In the genomic region with DNA sequence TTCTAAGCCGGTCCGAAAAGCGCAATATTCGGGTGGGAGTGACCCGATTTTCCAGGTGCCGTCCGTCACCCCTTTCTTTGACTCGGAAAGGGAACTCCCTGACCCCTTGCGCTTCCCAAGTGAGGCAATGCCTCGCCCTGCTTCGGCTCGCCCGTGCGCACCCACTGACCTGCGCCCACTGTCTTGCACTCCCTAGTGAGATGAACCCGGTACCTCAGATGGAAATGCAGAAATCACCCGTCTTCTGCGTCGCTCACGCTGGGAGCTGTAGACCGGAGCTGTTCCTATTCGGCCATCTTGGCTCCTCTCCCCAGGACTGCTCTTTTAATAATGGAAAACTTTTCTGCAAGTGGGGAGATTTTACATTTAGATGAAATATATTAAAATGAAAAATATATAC, we compare ENCODE assay signal across 1 cellular context.
TF ChIP-seq lines count a peak whose summit lies in the region.

No MANE protein-coding gene starts in this region.

TF ChIP-seq in K562, 482 proteins besides CTCF, POLR2A, EP300 and RAD21 (continued from another document):
- TF ChIP-seq, protein P1, sequence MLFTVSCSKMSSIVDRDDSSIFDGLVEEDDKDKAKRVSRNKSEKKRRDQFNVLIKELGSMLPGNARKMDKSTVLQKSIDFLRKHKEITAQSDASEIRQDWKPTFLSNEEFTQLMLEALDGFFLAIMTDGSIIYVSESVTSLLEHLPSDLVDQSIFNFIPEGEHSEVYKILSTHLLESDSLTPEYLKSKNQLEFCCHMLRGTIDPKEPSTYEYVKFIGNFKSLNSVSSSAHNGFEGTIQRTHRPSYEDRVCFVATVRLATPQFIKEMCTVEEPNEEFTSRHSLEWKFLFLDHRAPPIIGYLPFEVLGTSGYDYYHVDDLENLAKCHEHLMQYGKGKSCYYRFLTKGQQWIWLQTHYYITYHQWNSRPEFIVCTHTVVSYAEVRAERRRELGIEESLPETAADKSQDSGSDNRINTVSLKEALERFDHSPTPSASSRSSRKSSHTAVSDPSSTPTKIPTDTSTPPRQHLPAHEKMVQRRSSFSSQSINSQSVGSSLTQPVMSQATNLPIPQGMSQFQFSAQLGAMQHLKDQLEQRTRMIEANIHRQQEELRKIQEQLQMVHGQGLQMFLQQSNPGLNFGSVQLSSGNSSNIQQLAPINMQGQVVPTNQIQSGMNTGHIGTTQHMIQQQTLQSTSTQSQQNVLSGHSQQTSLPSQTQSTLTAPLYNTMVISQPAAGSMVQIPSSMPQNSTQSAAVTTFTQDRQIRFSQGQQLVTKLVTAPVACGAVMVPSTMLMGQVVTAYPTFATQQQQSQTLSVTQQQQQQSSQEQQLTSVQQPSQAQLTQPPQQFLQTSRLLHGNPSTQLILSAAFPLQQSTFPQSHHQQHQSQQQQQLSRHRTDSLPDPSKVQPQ (CRISPR knock-in tag; IDR thresholded peaks at IDR 0.05; ENCODE audit: borderline replicate concordance) = 0 out of 2 replicates have a peak, but pooled peaks have one; percentile 20
- TF ChIP-seq EHMT2 (IDR thresholded peaks at IDR 0.05) = peak; percentile 86; the same call in 1 of the 2 replicates
- peak; percentile 64; the same call in 1 of the 2 replicates for TF ChIP-seq ZNF311 (CRISPR knock-in tag; IDR thresholded peaks at IDR 0.05)
- TF ChIP-seq, protein P2, sequence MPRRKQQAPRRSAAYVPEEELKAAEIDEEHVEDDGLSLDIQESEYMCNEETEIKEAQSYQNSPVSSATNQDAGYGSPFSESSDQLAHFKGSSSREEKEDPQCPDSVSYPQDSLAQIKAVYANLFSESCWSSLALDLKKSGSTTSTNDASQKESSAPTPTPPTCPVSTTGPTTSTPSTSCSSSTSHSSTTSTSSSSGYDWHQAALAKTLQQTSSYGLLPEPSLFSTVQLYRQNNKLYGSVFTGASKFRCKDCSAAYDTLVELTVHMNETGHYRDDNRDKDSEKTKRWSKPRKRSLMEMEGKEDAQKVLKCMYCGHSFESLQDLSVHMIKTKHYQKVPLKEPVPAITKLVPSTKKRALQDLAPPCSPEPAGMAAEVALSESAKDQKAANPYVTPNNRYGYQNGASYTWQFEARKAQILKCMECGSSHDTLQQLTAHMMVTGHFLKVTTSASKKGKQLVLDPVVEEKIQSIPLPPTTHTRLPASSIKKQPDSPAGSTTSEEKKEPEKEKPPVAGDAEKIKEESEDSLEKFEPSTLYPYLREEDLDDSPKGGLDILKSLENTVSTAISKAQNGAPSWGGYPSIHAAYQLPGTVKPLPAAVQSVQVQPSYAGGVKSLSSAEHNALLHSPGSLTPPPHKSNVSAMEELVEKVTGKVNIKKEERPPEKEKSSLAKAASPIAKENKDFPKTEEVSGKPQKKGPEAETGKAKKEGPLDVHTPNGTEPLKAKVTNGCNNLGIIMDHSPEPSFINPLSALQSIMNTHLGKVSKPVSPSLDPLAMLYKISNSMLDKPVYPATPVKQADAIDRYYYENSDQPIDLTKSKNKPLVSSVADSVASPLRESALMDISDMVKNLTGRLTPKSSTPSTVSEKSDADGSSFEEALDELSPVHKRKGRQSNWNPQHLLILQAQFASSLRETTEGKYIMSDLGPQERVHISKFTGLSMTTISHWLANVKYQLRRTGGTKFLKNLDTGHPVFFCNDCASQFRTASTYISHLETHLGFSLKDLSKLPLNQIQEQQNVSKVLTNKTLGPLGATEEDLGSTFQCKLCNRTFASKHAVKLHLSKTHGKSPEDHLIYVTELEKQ (CRISPR knock-in tag; IDR thresholded peaks at IDR 0.05) = 0 out of 2 replicates have a peak, but pooled peaks have one; percentile 15
- peak; percentile 56 for TF ChIP-seq EP400 (IDR thresholded peaks at IDR 0.05)
- peak; percentile 42; the same call in 1 of the 2 replicates for TF ChIP-seq RBFOX2 (IDR thresholded peaks at IDR 0.05; ENCODE audit: low read depth, low read length)
- peak; percentile 86 for TF ChIP-seq TAF7 (tag; IDR thresholded peaks at IDR 0.05)
- TF ChIP-seq MAZ (CRISPR knock-in tag; conservative IDR thresholded peaks at IDR 0.05 in 1 of 2, IDR thresholded peaks at IDR 0.05 in 1 of 2) = peak in 1 of 2 experiments; percentile 74; a peak in 2 of 4 replicates
- TF ChIP-seq, protein P3, sequence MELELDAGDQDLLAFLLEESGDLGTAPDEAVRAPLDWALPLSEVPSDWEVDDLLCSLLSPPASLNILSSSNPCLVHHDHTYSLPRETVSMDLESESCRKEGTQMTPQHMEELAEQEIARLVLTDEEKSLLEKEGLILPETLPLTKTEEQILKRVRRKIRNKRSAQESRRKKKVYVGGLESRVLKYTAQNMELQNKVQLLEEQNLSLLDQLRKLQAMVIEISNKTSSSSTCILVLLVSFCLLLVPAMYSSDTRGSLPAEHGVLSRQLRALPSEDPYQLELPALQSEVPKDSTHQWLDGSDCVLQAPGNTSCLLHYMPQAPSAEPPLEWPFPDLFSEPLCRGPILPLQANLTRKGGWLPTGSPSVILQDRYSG (tag; conservative IDR thresholded peaks at IDR 0.05; ENCODE audit: low read depth) = 0 out of 2 replicates have a peak, but pooled peaks have one; percentile 39
- peak in 1 of 3 experiments; percentile 54 for TF ChIP-seq YY1 (IDR thresholded peaks at IDR 0.05; ENCODE audit: borderline replicate concordance in 1 of 3, control insufficient read depth in 1 of 3, extremely low read depth in 1 of 3, insufficient read depth in 3 of 3, insufficient read length in 1 of 3, insufficient replicate concordance in 2 of 3, low read depth in 1 of 3, low read length in 2 of 3)
- TF ChIP-seq, protein P4, sequence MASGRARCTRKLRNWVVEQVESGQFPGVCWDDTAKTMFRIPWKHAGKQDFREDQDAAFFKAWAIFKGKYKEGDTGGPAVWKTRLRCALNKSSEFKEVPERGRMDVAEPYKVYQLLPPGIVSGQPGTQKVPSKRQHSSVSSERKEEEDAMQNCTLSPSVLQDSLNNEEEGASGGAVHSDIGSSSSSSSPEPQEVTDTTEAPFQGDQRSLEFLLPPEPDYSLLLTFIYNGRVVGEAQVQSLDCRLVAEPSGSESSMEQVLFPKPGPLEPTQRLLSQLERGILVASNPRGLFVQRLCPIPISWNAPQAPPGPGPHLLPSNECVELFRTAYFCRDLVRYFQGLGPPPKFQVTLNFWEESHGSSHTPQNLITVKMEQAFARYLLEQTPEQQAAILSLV (tag; IDR thresholded peaks at IDR 0.05) = 0 out of 2 replicates have a peak, but pooled peaks have one; percentile 22
- TF ChIP-seq, protein P5, sequence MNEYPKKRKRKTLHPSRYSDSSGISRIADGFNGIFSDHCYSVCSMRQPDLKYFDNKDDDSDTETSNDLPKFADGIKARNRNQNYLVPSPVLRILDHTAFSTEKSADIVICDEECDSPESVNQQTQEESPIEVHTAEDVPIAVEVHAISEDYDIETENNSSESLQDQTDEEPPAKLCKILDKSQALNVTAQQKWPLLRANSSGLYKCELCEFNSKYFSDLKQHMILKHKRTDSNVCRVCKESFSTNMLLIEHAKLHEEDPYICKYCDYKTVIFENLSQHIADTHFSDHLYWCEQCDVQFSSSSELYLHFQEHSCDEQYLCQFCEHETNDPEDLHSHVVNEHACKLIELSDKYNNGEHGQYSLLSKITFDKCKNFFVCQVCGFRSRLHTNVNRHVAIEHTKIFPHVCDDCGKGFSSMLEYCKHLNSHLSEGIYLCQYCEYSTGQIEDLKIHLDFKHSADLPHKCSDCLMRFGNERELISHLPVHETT (CRISPR knock-in tag; conservative IDR thresholded peaks at IDR 0.05 in 1 of 2, IDR thresholded peaks at IDR 0.05 in 1 of 2) = 0 out of 4 replicates have a peak, but pooled peaks of 1 of the 2 experiments have one; percentile 27
- TF ChIP-seq, protein P6, sequence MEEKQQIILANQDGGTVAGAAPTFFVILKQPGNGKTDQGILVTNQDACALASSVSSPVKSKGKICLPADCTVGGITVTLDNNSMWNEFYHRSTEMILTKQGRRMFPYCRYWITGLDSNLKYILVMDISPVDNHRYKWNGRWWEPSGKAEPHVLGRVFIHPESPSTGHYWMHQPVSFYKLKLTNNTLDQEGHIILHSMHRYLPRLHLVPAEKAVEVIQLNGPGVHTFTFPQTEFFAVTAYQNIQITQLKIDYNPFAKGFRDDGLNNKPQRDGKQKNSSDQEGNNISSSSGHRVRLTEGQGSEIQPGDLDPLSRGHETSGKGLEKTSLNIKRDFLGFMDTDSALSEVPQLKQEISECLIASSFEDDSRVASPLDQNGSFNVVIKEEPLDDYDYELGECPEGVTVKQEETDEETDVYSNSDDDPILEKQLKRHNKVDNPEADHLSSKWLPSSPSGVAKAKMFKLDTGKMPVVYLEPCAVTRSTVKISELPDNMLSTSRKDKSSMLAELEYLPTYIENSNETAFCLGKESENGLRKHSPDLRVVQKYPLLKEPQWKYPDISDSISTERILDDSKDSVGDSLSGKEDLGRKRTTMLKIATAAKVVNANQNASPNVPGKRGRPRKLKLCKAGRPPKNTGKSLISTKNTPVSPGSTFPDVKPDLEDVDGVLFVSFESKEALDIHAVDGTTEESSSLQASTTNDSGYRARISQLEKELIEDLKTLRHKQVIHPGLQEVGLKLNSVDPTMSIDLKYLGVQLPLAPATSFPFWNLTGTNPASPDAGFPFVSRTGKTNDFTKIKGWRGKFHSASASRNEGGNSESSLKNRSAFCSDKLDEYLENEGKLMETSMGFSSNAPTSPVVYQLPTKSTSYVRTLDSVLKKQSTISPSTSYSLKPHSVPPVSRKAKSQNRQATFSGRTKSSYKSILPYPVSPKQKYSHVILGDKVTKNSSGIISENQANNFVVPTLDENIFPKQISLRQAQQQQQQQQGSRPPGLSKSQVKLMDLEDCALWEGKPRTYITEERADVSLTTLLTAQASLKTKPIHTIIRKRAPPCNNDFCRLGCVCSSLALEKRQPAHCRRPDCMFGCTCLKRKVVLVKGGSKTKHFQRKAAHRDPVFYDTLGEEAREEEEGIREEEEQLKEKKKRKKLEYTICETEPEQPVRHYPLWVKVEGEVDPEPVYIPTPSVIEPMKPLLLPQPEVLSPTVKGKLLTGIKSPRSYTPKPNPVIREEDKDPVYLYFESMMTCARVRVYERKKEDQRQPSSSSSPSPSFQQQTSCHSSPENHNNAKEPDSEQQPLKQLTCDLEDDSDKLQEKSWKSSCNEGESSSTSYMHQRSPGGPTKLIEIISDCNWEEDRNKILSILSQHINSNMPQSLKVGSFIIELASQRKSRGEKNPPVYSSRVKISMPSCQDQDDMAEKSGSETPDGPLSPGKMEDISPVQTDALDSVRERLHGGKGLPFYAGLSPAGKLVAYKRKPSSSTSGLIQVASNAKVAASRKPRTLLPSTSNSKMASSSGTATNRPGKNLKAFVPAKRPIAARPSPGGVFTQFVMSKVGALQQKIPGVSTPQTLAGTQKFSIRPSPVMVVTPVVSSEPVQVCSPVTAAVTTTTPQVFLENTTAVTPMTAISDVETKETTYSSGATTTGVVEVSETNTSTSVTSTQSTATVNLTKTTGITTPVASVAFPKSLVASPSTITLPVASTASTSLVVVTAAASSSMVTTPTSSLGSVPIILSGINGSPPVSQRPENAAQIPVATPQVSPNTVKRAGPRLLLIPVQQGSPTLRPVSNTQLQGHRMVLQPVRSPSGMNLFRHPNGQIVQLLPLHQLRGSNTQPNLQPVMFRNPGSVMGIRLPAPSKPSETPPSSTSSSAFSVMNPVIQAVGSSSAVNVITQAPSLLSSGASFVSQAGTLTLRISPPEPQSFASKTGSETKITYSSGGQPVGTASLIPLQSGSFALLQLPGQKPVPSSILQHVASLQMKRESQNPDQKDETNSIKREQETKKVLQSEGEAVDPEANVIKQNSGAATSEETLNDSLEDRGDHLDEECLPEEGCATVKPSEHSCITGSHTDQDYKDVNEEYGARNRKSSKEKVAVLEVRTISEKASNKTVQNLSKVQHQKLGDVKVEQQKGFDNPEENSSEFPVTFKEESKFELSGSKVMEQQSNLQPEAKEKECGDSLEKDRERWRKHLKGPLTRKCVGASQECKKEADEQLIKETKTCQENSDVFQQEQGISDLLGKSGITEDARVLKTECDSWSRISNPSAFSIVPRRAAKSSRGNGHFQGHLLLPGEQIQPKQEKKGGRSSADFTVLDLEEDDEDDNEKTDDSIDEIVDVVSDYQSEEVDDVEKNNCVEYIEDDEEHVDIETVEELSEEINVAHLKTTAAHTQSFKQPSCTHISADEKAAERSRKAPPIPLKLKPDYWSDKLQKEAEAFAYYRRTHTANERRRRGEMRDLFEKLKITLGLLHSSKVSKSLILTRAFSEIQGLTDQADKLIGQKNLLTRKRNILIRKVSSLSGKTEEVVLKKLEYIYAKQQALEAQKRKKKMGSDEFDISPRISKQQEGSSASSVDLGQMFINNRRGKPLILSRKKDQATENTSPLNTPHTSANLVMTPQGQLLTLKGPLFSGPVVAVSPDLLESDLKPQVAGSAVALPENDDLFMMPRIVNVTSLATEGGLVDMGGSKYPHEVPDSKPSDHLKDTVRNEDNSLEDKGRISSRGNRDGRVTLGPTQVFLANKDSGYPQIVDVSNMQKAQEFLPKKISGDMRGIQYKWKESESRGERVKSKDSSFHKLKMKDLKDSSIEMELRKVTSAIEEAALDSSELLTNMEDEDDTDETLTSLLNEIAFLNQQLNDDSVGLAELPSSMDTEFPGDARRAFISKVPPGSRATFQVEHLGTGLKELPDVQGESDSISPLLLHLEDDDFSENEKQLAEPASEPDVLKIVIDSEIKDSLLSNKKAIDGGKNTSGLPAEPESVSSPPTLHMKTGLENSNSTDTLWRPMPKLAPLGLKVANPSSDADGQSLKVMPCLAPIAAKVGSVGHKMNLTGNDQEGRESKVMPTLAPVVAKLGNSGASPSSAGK (IDR thresholded peaks at IDR 0.05) = 0 out of 2 replicates have a peak, but pooled peaks have one; percentile 15
- TF ChIP-seq POLR2G (IDR thresholded peaks at IDR 0.05; ENCODE audit: low read depth, low read length) = peak; percentile 43
- TF ChIP-seq POLR2H (tag; IDR thresholded peaks at IDR 0.05; ENCODE audit: low read depth) = peak; percentile 81
- peak; percentile 89 for TF ChIP-seq NFRKB (IDR thresholded peaks at IDR 0.05; ENCODE audit: low read depth)
- TF ChIP-seq POLR2B (IDR thresholded peaks at IDR 0.05; ENCODE audit: low read depth, partially characterized antibody) = peak; percentile 34
- TF ChIP-seq, protein P7, sequence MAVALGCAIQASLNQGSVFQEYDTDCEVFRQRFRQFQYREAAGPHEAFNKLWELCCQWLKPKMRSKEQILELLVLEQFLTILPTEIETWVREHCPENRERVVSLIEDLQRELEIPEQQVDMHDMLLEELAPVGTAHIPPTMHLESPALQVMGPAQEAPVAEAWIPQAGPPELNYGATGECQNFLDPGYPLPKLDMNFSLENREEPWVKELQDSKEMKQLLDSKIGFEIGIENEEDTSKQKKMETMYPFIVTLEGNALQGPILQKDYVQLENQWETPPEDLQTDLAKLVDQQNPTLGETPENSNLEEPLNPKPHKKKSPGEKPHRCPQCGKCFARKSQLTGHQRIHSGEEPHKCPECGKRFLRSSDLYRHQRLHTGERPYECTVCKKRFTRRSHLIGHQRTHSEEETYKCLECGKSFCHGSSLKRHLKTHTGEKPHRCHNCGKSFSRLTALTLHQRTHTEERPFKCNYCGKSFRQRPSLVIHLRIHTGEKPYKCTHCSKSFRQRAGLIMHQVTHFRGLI (CRISPR knock-in tag; IDR thresholded peaks at IDR 0.05) = peak; percentile 55; the same call in 1 of the 2 replicates
- peak; percentile 45; the same call in 1 of the 2 replicates for TF ChIP-seq SMAD4 (CRISPR knock-in tag; conservative IDR thresholded peaks at IDR 0.05)
- peak; percentile 38; the same call in 1 of the 2 replicates for TF ChIP-seq SUPT5H (IDR thresholded peaks at IDR 0.05)
- TF ChIP-seq NR2C1 (IDR thresholded peaks at IDR 0.05) = 0 out of 2 replicates have a peak, but pooled peaks have one; percentile 17
- TF ChIP-seq NR2C1 (tag; IDR thresholded peaks at IDR 0.05) = peak; percentile 66
- peak; percentile 27 to 38; a peak in 2 of 4 replicates for TF ChIP-seq NRF1 (conservative IDR thresholded peaks at IDR 0.05 in 1 of 2, IDR thresholded peaks at IDR 0.05 in 1 of 2)
- 0 out of 2 replicates have a peak, but pooled peaks have one; percentile 17 for TF ChIP-seq ATF7 (IDR thresholded peaks at IDR 0.05)
TF ChIP-seq in K562: peak in this region for 35; not testable (repeated sequence) for 447.
